In the genomic region with DNA sequence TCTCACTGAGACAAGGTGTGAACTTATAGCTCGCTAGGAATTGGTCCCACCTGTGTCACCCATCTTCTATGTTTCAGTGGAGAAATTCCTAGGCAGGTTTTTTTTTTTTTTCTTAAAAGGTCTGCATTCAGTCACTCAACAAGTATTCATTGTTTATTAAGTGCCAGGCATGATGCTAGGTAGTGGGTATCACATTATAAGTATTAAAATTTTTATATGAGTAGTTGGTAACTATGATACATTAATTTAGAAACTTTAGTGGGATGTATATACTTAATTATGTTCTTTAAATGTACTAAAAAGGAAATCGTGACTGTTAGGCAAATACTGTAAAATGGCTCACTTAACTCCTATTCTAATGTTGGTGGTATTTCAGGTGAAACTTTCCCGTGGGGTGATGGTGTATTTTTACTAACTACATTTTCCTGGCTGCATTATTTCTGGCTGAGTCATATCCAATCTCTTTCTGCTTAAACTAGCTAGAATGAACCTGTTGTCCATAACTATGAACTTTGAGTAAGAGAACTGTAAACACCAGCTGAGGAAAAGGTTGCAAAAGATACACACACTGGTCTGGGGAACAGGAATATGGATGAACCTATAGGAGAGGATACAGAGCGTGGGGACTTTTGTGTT, we compare ENCODE assay signal across 32 cellular contexts. TPM values are rescaled to one million over a fixed set of nuclear protein-coding genes. Genes with fewer than 3 reads are reported as not detected.
DNase-seq lines count a peak whose midpoint lies in the region; ATAC-seq and TF ChIP-seq lines count a peak whose summit lies in the region.
"Had no signal": no experiment of that assay in that cellular context is flagged by ENCODE, and none has a peak within 500 bp of the region (broad histone marks: within the 10 kb centered on the region; RNA-seq: fewer than 3 reads in every experiment).

No MANE protein-coding gene starts in this region.

- H3K27ac Mint-ChIP-seq in activated T-helper 17 cell treated with anti-CD3 and anti-CD28 coated beads, Interleukin-2, amount 50 U/mL, for 72 hours, result no peak overlapping the region
- H3K27ac Mint-ChIP-seq: activated naive CD8-positive, alpha-beta T cell; H9; mesothelial cell of epicardium had no signal

- H3K4me1 ChIP-seq in right lobe of liver, result no peaks in the 10 kb centered on the region
- H3K4me1 ChIP-seq: upper lobe of right lung had no signal

- TF ChIP-seq CTCF in right lobe of liver (IDR thresholded peaks at IDR 0.05), result no peak

- no peaks in the 10 kb centered on the region for H3K27me3 Mint-ChIP-seq in activated T-helper 17 cell treated with anti-CD3 and anti-CD28 coated beads, Interleukin-2, amount 50 U/mL, for 72 hours
- H3K27me3 Mint-ChIP-seq: activated naive CD8-positive, alpha-beta T cell; naive thymus-derived CD4-positive, alpha-beta T cell had no signal

- H3K4me3 ChIP-seq in right lobe of liver, result no peak overlapping the region
- H3K4me3 ChIP-seq: psoas muscle, upper lobe of right lung had no signal

- peak overlapping the region; percentile 12 for H3K4me3 Mint-ChIP-seq in activated T-helper 17 cell treated with anti-CD3 and anti-CD28 coated beads, Interleukin-2, amount 50 U/mL, for 72 hours
- H3K4me3 Mint-ChIP-seq: activated naive CD8-positive, alpha-beta T cell; H9; mesothelial cell of epicardium; naive thymus-derived CD4-positive, alpha-beta T cell had no signal

- intact Hi-C loops in right lobe of liver (cut with DNase I), result no loop called here

- DNase-seq in activated CD4-positive, CD25-positive, alpha-beta regulatory T cell (lab: John Stamatoyannopoulos, UW), result no peak
- no peak for DNase-seq in right lobe of liver
- DNase-seq in EL, result no peak
- DNase-seq in activated T-cell treated with anti-CD3 and anti-CD28 coated beads for 4 hours, result no peak
- DNase-seq: activated CD4-positive, alpha-beta T cell treated with anti-CD3 and anti-CD28 coated beads, Interleukin-2, amount 50 U/mL, for 4 hours; activated CD8-positive, alpha-beta memory T cell treated with anti-CD3 and anti-CD28 coated beads, Interleukin-2, amount 50 U/mL, for 48 hours; AML-193; cerebellar nuclear complex; DMS153; effector CD8-positive, alpha-beta T cell; GDM1; glutamatergic neuron; H9; left cardiac atrium; naive thymus-derived CD4-positive, alpha-beta T cell; NCI-H1105; NCI-H2081; NCI-H345; NCI-H82; nucleus accumbens; psoas muscle; Right ventricle myocardium superior; substantia nigra; T-helper 9 cell; upper lobe of right lung had no signal

- no peaks in the 10 kb centered on the region for H3K4me1 Mint-ChIP-seq in activated T-helper 17 cell treated with anti-CD3 and anti-CD28 coated beads, Interleukin-2, amount 50 U/mL, for 72 hours
- H3K4me1 Mint-ChIP-seq: mesothelial cell of epicardium; naive thymus-derived CD4-positive, alpha-beta T cell had no signal

- no peaks in the 10 kb centered on the region for H3K9me3 Mint-ChIP-seq in activated T-helper 17 cell treated with anti-CD3 and anti-CD28 coated beads, Interleukin-2, amount 50 U/mL, for 72 hours

- H3K36me3 Mint-ChIP-seq in activated T-helper 17 cell treated with anti-CD3 and anti-CD28 coated beads, Interleukin-2, amount 50 U/mL, for 72 hours (ENCODE audit: low read depth), result no peaks in the 10 kb centered on the region
- H3K36me3 Mint-ChIP-seq: activated naive CD8-positive, alpha-beta T cell; mesothelial cell of epicardium; naive thymus-derived CD4-positive, alpha-beta T cell had no signal

- H3K27me3 ChIP-seq in right lobe of liver, result no peaks in the 10 kb centered on the region
- H3K27me3 ChIP-seq: upper lobe of right lung had no signal

- WGBS in right lobe of liver (ENCODE audit: insufficient coverage, low coverage, low lambda C conversion rate, missing lambda C conversion rate), result 53% methylated on average over 4 of the region's 4 CpGs

- H3K36me3 ChIP-seq in right lobe of liver, result no peaks in the 10 kb centered on the region
- H3K36me3 ChIP-seq: upper lobe of right lung had no signal

- peak; percentile 6 to 33 for ATAC-seq in activated CD4-positive, CD25-positive, alpha-beta regulatory T cell treated with anti-CD3 and anti-CD28 coated beads, Interleukin-2, amount 50 U/mL, for 24 hours
- ATAC-seq in activated T-helper 17 cell treated with anti-CD3 and anti-CD28 coated beads, Interleukin-2, amount 50 U/mL, for 72 hours (replicated peaks), result peak; percentile 79
- ATAC-seq in esophagus mucosa (peak; percentile 33), right lobe of liver (peak; percentile 48 to 95 (median 63)), GM21526 (IDR thresholded peaks at IDR 0.05; ENCODE audit: low FRiP score, unreplicated experiment) (no peak)
- ATAC-seq: left cardiac atrium; naive thymus-derived CD4-positive, alpha-beta T cell; psoas muscle; upper lobe of right lung had no signal

- no peaks in the 10 kb centered on the region for H3K9me3 ChIP-seq in right lobe of liver
- H3K9me3 ChIP-seq: psoas muscle, upper lobe of right lung had no signal

- H3K27ac ChIP-seq in right lobe of liver, result no peak overlapping the region
- H3K27ac ChIP-seq: 22Rv1, psoas muscle, upper lobe of right lung had no signal

- no peak for TF ChIP-seq POLR2A in right lobe of liver (IDR thresholded peaks at IDR 0.05)

RNA-seq across cellular contexts. Expression of a gene that starts 49.3 kb away (rescaled TPM):
- total RNA-seq in activated T-helper 17 cell treated with anti-CD3 and anti-CD28 coated beads, Interleukin-2, amount 50 U/mL, for 72 hours, result 10 to 100 TPM; 39.4 to 41.8 TPM
- total RNA-seq in esophagus mucosa (39.6 TPM), right lobe of liver (10 to 100 TPM; 13.6 to 28.4 (median 24.2) TPM)
